Comparison of ENCODE assay signal across 1 cellular context in the genomic region with DNA sequence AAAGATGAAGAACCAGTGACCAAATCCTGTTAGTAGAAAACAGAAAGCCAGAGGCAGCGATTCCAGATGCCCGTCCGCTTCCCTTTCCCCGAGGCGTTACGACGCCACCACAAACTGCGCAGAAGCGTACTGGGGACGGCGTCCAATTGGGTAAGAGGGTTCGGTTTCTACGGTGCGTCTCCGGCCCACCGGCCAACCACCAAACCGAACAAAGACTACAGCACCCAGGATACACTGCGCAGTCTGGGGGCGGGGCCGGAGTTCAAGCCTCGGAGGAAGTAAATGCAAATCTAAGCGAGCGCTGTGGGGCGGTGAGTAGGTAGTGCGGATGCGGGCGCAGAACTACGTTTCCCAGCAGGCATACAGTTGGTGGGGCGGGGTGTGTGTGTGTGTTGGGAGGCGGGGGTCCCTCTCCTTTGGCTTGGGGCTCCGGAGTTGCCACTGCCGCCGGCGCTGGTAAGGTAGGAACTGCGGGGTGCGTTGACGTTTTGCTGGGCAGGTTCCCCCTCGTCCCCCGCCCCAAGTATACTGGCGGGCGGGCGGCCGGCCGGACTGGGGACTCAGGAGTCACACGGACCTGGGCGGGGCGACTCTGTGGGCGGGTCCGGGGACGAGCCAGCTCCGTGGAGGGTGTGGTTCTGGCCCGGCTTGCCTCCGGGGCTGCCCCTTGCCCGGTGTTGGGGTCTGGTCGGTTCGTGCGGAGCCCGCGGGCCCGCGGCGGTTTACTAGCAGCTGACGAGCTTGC.
A peak's percentile ranks its signal among the peaks of the same experiment; 100 is the strongest.
TF ChIP-seq lines count a peak whose summit lies in the region.

TSS of gene SWT1 (plus strand) at position 314 of the 745 bp plus-strand sequence. CDS start 3,675 bp downstream, outside the sequence.
A gene with protein sequence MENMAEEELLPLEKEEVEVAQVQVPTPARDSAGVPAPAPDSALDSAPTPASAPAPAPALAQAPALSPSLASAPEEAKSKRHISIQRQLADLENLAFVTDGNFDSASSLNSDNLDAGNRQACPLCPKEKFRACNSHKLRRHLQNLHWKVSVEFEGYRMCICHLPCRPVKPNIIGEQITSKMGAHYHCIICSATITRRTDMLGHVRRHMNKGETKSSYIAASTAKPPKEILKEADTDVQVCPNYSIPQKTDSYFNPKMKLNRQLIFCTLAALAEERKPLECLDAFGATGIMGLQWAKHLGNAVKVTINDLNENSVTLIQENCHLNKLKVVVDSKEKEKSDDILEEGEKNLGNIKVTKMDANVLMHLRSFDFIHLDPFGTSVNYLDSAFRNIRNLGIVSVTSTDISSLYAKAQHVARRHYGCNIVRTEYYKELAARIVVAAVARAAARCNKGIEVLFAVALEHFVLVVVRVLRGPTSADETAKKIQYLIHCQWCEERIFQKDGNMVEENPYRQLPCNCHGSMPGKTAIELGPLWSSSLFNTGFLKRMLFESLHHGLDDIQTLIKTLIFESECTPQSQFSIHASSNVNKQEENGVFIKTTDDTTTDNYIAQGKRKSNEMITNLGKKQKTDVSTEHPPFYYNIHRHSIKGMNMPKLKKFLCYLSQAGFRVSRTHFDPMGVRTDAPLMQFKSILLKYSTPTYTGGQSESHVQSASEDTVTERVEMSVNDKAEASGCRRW (minus strand): TSS at position 100 of the 745 bp plus-strand sequence. CDS start 241 bp downstream, outside the sequence.

TF ChIP-seq in K562, 482 proteins besides CTCF, POLR2A, EP300 and RAD21 (continues in another document):
- TF ChIP-seq, protein P1, sequence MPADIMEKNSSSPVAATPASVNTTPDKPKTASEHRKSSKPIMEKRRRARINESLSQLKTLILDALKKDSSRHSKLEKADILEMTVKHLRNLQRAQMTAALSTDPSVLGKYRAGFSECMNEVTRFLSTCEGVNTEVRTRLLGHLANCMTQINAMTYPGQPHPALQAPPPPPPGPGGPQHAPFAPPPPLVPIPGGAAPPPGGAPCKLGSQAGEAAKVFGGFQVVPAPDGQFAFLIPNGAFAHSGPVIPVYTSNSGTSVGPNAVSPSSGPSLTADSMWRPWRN (IDR thresholded peaks at IDR 0.05; ENCODE audit: low read depth), result no peak
- TF ChIP-seq ETS2 (tag; IDR thresholded peaks at IDR 0.05; ENCODE audit: borderline replicate concordance, poor library complexity, severe bottlenecking), result no peak
- TF ChIP-seq MTA3 (IDR thresholded peaks at IDR 0.05; ENCODE audit: borderline replicate concordance), result peak; percentile 69; the same call in 1 of the 2 replicates
- TF ChIP-seq HMG20A (CRISPR knock-in tag; conservative IDR thresholded peaks at IDR 0.05), result no peak
- TF ChIP-seq, protein P2, sequence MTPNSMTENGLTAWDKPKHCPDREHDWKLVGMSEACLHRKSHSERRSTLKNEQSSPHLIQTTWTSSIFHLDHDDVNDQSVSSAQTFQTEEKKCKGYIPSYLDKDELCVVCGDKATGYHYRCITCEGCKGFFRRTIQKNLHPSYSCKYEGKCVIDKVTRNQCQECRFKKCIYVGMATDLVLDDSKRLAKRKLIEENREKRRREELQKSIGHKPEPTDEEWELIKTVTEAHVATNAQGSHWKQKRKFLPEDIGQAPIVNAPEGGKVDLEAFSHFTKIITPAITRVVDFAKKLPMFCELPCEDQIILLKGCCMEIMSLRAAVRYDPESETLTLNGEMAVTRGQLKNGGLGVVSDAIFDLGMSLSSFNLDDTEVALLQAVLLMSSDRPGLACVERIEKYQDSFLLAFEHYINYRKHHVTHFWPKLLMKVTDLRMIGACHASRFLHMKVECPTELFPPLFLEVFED (CRISPR knock-in tag; conservative IDR thresholded peaks at IDR 0.05), result no peak
- peak; percentile 21; the same call in 1 of the 2 replicates for TF ChIP-seq TCF3 (CRISPR knock-in tag; IDR thresholded peaks at IDR 0.05)
- TF ChIP-seq PURB (CRISPR knock-in tag; IDR thresholded peaks at IDR 0.05; ENCODE audit: low read depth), result no peak
- peak; percentile 92 for TF ChIP-seq ZBTB40 (IDR thresholded peaks at IDR 0.05)
- no peak for TF ChIP-seq ZBTB40 (CRISPR knock-in tag; IDR thresholded peaks at IDR 0.05)
- TF ChIP-seq FOXJ2 (tag; IDR thresholded peaks at IDR 0.05), result peak; percentile 93
- TF ChIP-seq, protein P3, sequence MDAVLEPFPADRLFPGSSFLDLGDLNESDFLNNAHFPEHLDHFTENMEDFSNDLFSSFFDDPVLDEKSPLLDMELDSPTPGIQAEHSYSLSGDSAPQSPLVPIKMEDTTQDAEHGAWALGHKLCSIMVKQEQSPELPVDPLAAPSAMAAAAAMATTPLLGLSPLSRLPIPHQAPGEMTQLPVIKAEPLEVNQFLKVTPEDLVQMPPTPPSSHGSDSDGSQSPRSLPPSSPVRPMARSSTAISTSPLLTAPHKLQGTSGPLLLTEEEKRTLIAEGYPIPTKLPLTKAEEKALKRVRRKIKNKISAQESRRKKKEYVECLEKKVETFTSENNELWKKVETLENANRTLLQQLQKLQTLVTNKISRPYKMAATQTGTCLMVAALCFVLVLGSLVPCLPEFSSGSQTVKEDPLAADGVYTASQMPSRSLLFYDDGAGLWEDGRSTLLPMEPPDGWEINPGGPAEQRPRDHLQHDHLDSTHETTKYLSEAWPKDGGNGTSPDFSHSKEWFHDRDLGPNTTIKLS (IDR thresholded peaks at IDR 0.05; ENCODE audit: borderline replicate concordance, low read depth), result peak; percentile 92
- TF ChIP-seq, protein P4, sequence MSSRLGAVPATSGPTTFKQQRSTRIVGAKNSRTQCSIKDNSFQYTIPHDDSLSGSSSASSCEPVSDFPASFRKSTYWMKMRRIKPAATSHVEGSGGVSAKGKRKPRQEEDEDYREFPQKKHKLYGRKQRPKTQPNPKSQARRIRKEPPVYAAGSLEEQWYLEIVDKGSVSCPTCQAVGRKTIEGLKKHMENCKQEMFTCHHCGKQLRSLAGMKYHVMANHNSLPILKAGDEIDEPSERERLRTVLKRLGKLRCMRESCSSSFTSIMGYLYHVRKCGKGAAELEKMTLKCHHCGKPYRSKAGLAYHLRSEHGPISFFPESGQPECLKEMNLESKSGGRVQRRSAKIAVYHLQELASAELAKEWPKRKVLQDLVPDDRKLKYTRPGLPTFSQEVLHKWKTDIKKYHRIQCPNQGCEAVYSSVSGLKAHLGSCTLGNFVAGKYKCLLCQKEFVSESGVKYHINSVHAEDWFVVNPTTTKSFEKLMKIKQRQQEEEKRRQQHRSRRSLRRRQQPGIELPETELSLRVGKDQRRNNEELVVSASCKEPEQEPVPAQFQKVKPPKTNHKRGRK (tag; IDR thresholded peaks at IDR 0.05), result no peak
- no peak for TF ChIP-seq REST (CRISPR knock-in tag; IDR thresholded peaks at IDR 0.05; ENCODE audit: low read depth)
- TF ChIP-seq RB1 (IDR thresholded peaks at IDR 0.05; ENCODE audit: low read depth), result peak; percentile 49; the same call in 1 of the 2 replicates
- 0 out of 2 replicates have a peak, but pooled peaks have one; percentile 18 for TF ChIP-seq NFE2 (IDR thresholded peaks at IDR 0.05; ENCODE audit: low read depth)
- TF ChIP-seq EWSR1 (IDR thresholded peaks at IDR 0.05; ENCODE audit: borderline replicate concordance, low read depth, partially characterized antibody), result no peak
- TF ChIP-seq KLF1 (tag; IDR thresholded peaks at IDR 0.05), result peak; percentile 90; the same call in 1 of the 2 replicates
- TF ChIP-seq ATF7 (IDR thresholded peaks at IDR 0.05), result peak; percentile 86
- TF ChIP-seq CHCHD3 (CRISPR knock-in tag; IDR thresholded peaks at IDR 0.05), result 0 out of 2 replicates have a peak, but pooled peaks have one; percentile 44
- peak; percentile 55; the same call in 1 of the 2 replicates for TF ChIP-seq PHF8 (IDR thresholded peaks at IDR 0.05; ENCODE audit: borderline replicate concordance, low read length)
- TF ChIP-seq CHD1 (IDR thresholded peaks at IDR 0.05; ENCODE audit: low read length), result no peak
- no peak for TF ChIP-seq ZNF184 (CRISPR knock-in tag; IDR thresholded peaks at IDR 0.05)
- no peak for TF ChIP-seq JUNB (CRISPR knock-in tag; conservative IDR thresholded peaks at IDR 0.05)
- peak; percentile 99 for TF ChIP-seq SP1 (CRISPR knock-in tag; IDR thresholded peaks at IDR 0.05)
- TF ChIP-seq, protein P5, sequence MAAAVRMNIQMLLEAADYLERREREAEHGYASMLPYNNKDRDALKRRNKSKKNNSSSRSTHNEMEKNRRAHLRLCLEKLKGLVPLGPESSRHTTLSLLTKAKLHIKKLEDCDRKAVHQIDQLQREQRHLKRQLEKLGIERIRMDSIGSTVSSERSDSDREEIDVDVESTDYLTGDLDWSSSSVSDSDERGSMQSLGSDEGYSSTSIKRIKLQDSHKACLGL (CRISPR knock-in tag; IDR thresholded peaks at IDR 0.05; ENCODE audit: borderline replicate concordance, poor library complexity, severe bottlenecking), result no peak
- peak; percentile 29 for TF ChIP-seq U2AF1 (optimal IDR thresholded peaks at IDR 0.05; ENCODE audit: low read depth, low read length)
- no peak for TF ChIP-seq HSF4 (CRISPR knock-in tag; IDR thresholded peaks at IDR 0.05; ENCODE audit: borderline replicate concordance)
